In genomic region chr3:64174328-64174727, GRCh38 we compare ENCODE assay signal across 13 cellular contexts.
"Had no signal": no experiment of that assay in that cellular context is flagged by ENCODE, and none has a peak within 500 bp of the region (broad histone marks: within the 10 kb centered on the region; RNA-seq: fewer than 3 reads in every experiment).

No MANE protein-coding gene starts in this region.

- H3K36me3 ChIP-seq: heart left ventricle, thyroid gland had no signal

- H3K27me3 ChIP-seq: heart left ventricle, thyroid gland had no signal

- FAIRE-seq: endometrium, kidney had no signal

- DNase-seq: activated CD4-positive, alpha-beta T cell treated with anti-CD3 and anti-CD28 coated beads, Interleukin-2, amount 50 U/mL, for 4 hours; activated CD4-positive, CD25-positive, alpha-beta regulatory T cell treated with anti-CD3 and anti-CD28 coated beads, Interleukin-2, amount 50 U/mL, for 72 hours; activated T-cell treated with anti-CD3 and anti-CD28 coated beads, Interleukin-2, amount 50 U/mL, for 1 hour; amygdala; foreskin melanocyte; heart left ventricle; kidney; naive thymus-derived CD4-positive, alpha-beta T cell; retina; thyroid gland had no signal

- H3K4me1 ChIP-seq: parathyroid adenoma, thyroid gland had no signal

- H3K27ac ChIP-seq: heart left ventricle, parathyroid adenoma, thyroid gland had no signal

- H3K4me3 ChIP-seq: heart left ventricle, skin epidermis, thyroid gland had no signal

- H2AFZ ChIP-seq: parathyroid adenoma had no signal

- H3K79me2 ChIP-seq: parathyroid adenoma had no signal

- H3K9me3 ChIP-seq: heart left ventricle, thyroid gland had no signal

- H3K9ac ChIP-seq: parathyroid adenoma had no signal
